Comparison of ENCODE assay signal across 9 cellular contexts in genomic region chr2:240437861-240438809, GRCh38. TPM values are rescaled to one million over a fixed set of nuclear protein-coding genes. Genes with fewer than 3 reads are reported as not detected.
DNase-seq lines count a peak whose midpoint lies in the region; ATAC-seq and TF ChIP-seq lines count a peak whose summit lies in the region.
"Had no signal": no experiment of that assay in that cellular context is flagged by ENCODE, and none has a peak within 500 bp of the region (broad histone marks: within the 10 kb centered on the region; RNA-seq: fewer than 3 reads in every experiment).

No MANE protein-coding gene starts in this region.

- no peaks in the 10 kb centered on the region for H3K36me3 ChIP-seq in Caco-2 (ENCODE audit: control insufficient read depth, insufficient read depth, low read length)
- H3K36me3 ChIP-seq in SU-DHL-6 (ENCODE audit: low read length) = no peaks in the 10 kb centered on the region
- no peaks in the 10 kb centered on the region for H3K36me3 ChIP-seq in cardiac muscle cell

- no peak overlapping the region for H3K27ac Mint-ChIP-seq in Caco-2 (ENCODE audit: unreplicated experiment)
- H3K27ac Mint-ChIP-seq in activated naive CD8-positive, alpha-beta T cell treated with anti-CD3 and anti-CD28 coated beads, Interleukin-2, amount 50 U/mL, for 24 hours = no peak overlapping the region
- H3K27ac Mint-ChIP-seq: dendritic cell treated with granulocyte-macrophage colony-stimulating factor and Interleukin-4, amounts not matched to agents 40 ng/mL and 50 ng/mL, for 4 days had no signal

- H3K27me3 Mint-ChIP-seq in Caco-2 (ENCODE audit: insufficient read depth, unreplicated experiment) = no peaks in the 10 kb centered on the region
- peaks cover 20% of the 10 kb centered on the region for H3K27me3 Mint-ChIP-seq in activated naive CD8-positive, alpha-beta T cell treated with anti-CD3 and anti-CD28 coated beads, Interleukin-2, amount 50 U/mL, for 24 hours

- H2AFZ ChIP-seq in SU-DHL-6 (ENCODE audit: low read depth, low read length, severe bottlenecking) = no peak overlapping the region

- H3K27me3 ChIP-seq in Caco-2 (replicated peaks; ENCODE audit: control insufficient read depth, insufficient read depth, low read length) (no peaks in the 10 kb centered on the region), SU-DHL-6 (ENCODE audit: low read length) (no peaks in the 10 kb centered on the region), cardiac muscle cell (peaks cover 15% of the 10 kb centered on the region)

- DNase-seq in Caco-2 (peak in 1 of 2 experiments; percentile 75), HT-29 (ENCODE audit: low spot score) (peak; percentile 76), cardiac muscle cell (ENCODE audit: low read depth in 1 of 2, low spot score in 1 of 2) (peak; percentile 69 to 80), retina (peak; percentile 89), NCI-H2107 treated with DMSO at 0.1 percent for 48 hours (lab: John Stamatoyannopoulos, UW; ENCODE audit: unreplicated experiment) (no peak)
- peak; percentile 74 for DNase-seq in activated naive CD8-positive, alpha-beta T cell treated with anti-CD3 and anti-CD28 coated beads, Interleukin-2, amount 50 U/mL, for 24 hours

- peaks cover 4% of the 10 kb centered on the region for H3K36me3 Mint-ChIP-seq in Caco-2 (ENCODE audit: insufficient read depth, unreplicated experiment)
- no peaks in the 10 kb centered on the region for H3K36me3 Mint-ChIP-seq in activated naive CD8-positive, alpha-beta T cell treated with anti-CD3 and anti-CD28 coated beads, Interleukin-2, amount 50 U/mL, for 24 hours (ENCODE audit: low read depth)

- no peak overlapping the region for H3K4me2 ChIP-seq in SU-DHL-6 (ENCODE audit: low read depth, low read length, poor library complexity, severe bottlenecking)

- H3K27ac ChIP-seq in SU-DHL-6 (ENCODE audit: low read depth, low read length) (no peak overlapping the region), cardiac muscle cell (no peak overlapping the region)

- no peak overlapping the region for H3K4me3 ChIP-seq in Caco-2 (ENCODE audit: low read depth, low read length)
- H3K4me3 ChIP-seq in SU-DHL-6 (ENCODE audit: insufficient read depth, low read length, poor library complexity, severe bottlenecking) = no peak overlapping the region
- H3K4me3 ChIP-seq in cardiac muscle cell = no peak overlapping the region

- BruUV-seq in Caco-2 (replicated peaks; lab: Mats Ljungman, UMichigan) = no TSS peak

- no peaks in the 10 kb centered on the region for H3K79me2 ChIP-seq in SU-DHL-6 (ENCODE audit: insufficient read depth, low read length)

- H3K9me3 ChIP-seq in Caco-2 = no peaks in the 10 kb centered on the region
- H3K9me3 ChIP-seq in SU-DHL-6 (ENCODE audit: insufficient read depth, low read length) = no peaks in the 10 kb centered on the region
- H3K9me3 ChIP-seq in cardiac muscle cell (ENCODE audit: low read depth) = no peaks in the 10 kb centered on the region

- CTCF ChIA-PET in Caco-2 (lab: Charles Lee) = no interaction called here

- POLR2A ChIA-PET in Caco-2 (lab: Charles Lee) = no interaction called here

- no peaks in the 10 kb centered on the region for H3F3A ChIP-seq in SU-DHL-6 (ENCODE audit: insufficient read depth)

- peak overlapping the region; percentile 63 for H3K4me3 Mint-ChIP-seq in Caco-2 (ENCODE audit: unreplicated experiment)
- no peak overlapping the region for H3K4me3 Mint-ChIP-seq in activated naive CD8-positive, alpha-beta T cell treated with anti-CD3 and anti-CD28 coated beads, Interleukin-2, amount 50 U/mL, for 24 hours
- H3K4me3 Mint-ChIP-seq: dendritic cell treated with granulocyte-macrophage colony-stimulating factor and Interleukin-4, amounts not matched to agents 40 ng/mL and 50 ng/mL, for 4 days had no signal

- peaks cover 9% of the 10 kb centered on the region; the same call in 1 of the 2 replicates for H3K4me1 ChIP-seq in Caco-2
- no peaks in the 10 kb centered on the region for H3K4me1 ChIP-seq in cardiac muscle cell (ENCODE audit: low read depth)

- peak; percentile 47 for ATAC-seq in activated naive CD8-positive, alpha-beta T cell treated with anti-CD3 and anti-CD28 coated beads, Interleukin-2, amount 50 U/mL, for 24 hours
- no peak for ATAC-seq in GM21528 (IDR thresholded peaks at IDR 0.05; ENCODE audit: low FRiP score, unreplicated experiment)

- peak; percentile 82 to 89 for TF ChIP-seq CTCF in Caco-2 (IDR thresholded peaks at IDR 0.05; ENCODE audit: insufficient read depth in 1 of 2, low read depth in 1 of 2, low read length in 1 of 2, severe bottlenecking in 1 of 2, unreplicated experiment in 1 of 2)
- TF ChIP-seq CTCF in SU-DHL-6 (IDR thresholded peaks at IDR 0.05; ENCODE audit: insufficient read depth, low read length, poor library complexity, severe bottlenecking) = peak; percentile 87
- TF ChIP-seq CTCF in cardiac muscle cell (IDR thresholded peaks at IDR 0.05; ENCODE audit: low read depth, low read length) = peak; percentile 96

- H3K9me2 ChIP-seq in SU-DHL-6 (replicated peaks; ENCODE audit: insufficient read depth, low read length) = no peaks in the 10 kb centered on the region

- intact Hi-C loops in Caco-2 (cut with micrococcal nuclease; ENCODE audit: unreplicated experiment) = loop anchor here (1.0 to 5.0 kb wide), 3 partner anchors 181 to 286 kb away; no protein-coding TSS in a partner anchor

- no peaks in the 10 kb centered on the region for H4K20me1 ChIP-seq in SU-DHL-6 (ENCODE audit: low read depth, low read length)

- H3K9ac ChIP-seq in SU-DHL-6 (ENCODE audit: low read length) = no peak overlapping the region

- no peaks in the 10 kb centered on the region for H3K4me1 Mint-ChIP-seq in Caco-2 (ENCODE audit: low read depth, unreplicated experiment)
- peaks cover 9% of the 10 kb centered on the region for H3K4me1 Mint-ChIP-seq in activated naive CD8-positive, alpha-beta T cell treated with anti-CD3 and anti-CD28 coated beads, Interleukin-2, amount 50 U/mL, for 24 hours

- no peaks in the 10 kb centered on the region for H3K9me3 Mint-ChIP-seq in Caco-2 (ENCODE audit: unreplicated experiment)
- H3K9me3 Mint-ChIP-seq in activated naive CD8-positive, alpha-beta T cell treated with anti-CD3 and anti-CD28 coated beads, Interleukin-2, amount 50 U/mL, for 24 hours = no peaks in the 10 kb centered on the region
- H3K9me3 Mint-ChIP-seq: dendritic cell treated with granulocyte-macrophage colony-stimulating factor and Interleukin-4, amounts not matched to agents 40 ng/mL and 50 ng/mL, for 4 days had no signal

RNA-seq across cellular contexts. Expression of gene GPC1, which starts 2.7 kb away (rescaled TPM):
- total RNA-seq in Caco-2 (2022) (39.9 and 45.2 TPM in 2 replicates), cardiac muscle cell (75.1 and 80.9 TPM in 2 replicates)
- 9.9 and 12.3 TPM in 2 replicates for total RNA-seq in HT-29 (2014; rRNA removed; shearing (Covaris generic))
- 57.8 and 60.4 TPM in 2 replicates for polyA plus RNA-seq in cardiac muscle cell
